In the genomic region with DNA sequence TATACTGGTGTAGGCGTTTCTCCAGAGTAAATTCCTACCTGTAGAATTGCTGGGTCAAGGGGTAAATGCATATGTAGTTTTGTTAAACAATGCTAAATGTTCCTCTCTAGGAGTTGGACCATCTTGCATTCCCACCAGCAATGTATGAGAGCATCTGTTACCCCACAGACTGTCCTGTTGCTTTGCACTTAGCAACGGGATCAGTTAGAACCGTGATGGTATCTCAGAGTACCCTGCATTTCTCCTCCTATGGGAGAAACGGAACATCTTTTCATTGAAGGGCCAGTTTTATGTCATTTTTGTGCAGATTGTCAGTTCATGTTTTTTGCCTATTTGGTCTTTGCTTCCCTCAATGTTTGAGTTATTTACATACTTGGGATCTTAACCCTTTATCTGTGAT, we compare ENCODE assay signal across 1 cellular context.
TF ChIP-seq lines count a peak whose summit lies in the region.

No MANE protein-coding gene starts in this region.

TF ChIP-seq in A549, 52 proteins besides CTCF, POLR2A, EP300 and RAD21 (continued from another document):
- no peak for TF ChIP-seq MAFK (IDR thresholded peaks at IDR 0.05; ENCODE audit: partially characterized antibody)
- TF ChIP-seq KDM1A (IDR thresholded peaks at IDR 0.05; ENCODE audit: low read depth) = no peak
- no peak for TF ChIP-seq ZNF302 (CRISPR knock-in tag; IDR thresholded peaks at IDR 0.05)
- TF ChIP-seq, protein P1, sequence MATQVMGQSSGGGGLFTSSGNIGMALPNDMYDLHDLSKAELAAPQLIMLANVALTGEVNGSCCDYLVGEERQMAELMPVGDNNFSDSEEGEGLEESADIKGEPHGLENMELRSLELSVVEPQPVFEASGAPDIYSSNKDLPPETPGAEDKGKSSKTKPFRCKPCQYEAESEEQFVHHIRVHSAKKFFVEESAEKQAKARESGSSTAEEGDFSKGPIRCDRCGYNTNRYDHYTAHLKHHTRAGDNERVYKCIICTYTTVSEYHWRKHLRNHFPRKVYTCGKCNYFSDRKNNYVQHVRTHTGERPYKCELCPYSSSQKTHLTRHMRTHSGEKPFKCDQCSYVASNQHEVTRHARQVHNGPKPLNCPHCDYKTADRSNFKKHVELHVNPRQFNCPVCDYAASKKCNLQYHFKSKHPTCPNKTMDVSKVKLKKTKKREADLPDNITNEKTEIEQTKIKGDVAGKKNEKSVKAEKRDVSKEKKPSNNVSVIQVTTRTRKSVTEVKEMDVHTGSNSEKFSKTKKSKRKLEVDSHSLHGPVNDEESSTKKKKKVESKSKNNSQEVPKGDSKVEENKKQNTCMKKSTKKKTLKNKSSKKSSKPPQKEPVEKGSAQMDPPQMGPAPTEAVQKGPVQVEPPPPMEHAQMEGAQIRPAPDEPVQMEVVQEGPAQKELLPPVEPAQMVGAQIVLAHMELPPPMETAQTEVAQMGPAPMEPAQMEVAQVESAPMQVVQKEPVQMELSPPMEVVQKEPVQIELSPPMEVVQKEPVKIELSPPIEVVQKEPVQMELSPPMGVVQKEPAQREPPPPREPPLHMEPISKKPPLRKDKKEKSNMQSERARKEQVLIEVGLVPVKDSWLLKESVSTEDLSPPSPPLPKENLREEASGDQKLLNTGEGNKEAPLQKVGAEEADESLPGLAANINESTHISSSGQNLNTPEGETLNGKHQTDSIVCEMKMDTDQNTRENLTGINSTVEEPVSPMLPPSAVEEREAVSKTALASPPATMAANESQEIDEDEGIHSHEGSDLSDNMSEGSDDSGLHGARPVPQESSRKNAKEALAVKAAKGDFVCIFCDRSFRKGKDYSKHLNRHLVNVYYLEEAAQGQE (IDR thresholded peaks at IDR 0.05) = no peak
- no peak for TF ChIP-seq NPAS2 (CRISPR knock-in tag; IDR thresholded peaks at IDR 0.05; ENCODE audit: borderline replicate concordance)
- no peak for TF ChIP-seq BHLHE40 (IDR thresholded peaks at IDR 0.05; ENCODE audit: low read depth, low read length)
- TF ChIP-seq MYC (IDR thresholded peaks at IDR 0.05; ENCODE audit: borderline replicate concordance, low read length) = no peak
- TF ChIP-seq NFE2L2 (conservative IDR thresholded peaks at IDR 0.05; ENCODE audit: low read length) = no peak
- no peak for TF ChIP-seq SMC3 (IDR thresholded peaks at IDR 0.05)
- no peak for TF ChIP-seq CBX2 (IDR thresholded peaks at IDR 0.05; ENCODE audit: borderline replicate concordance, low read depth)
